In genomic region chr7:107563072-107563760, GRCh38 we compare ENCODE assay signal across 8 cellular contexts. TPM values are rescaled to one million over a fixed set of nuclear protein-coding genes. Genes with fewer than 3 reads are reported as not detected.
DNase-seq lines count a peak whose midpoint lies in the region; ATAC-seq and TF ChIP-seq lines count a peak whose summit lies in the region.

No MANE protein-coding gene starts in this region.

- H3K4me3 Mint-ChIP-seq in IgD-negative memory B cell, result peak overlapping the region; percentile 78 to 97 (median 92)
- peak overlapping the region; percentile 93 for H3K4me3 Mint-ChIP-seq in activated B cell treated with CpG ODN at 0.5 μM for 24 hours

- H3K27me3 Mint-ChIP-seq in IgD-negative memory B cell, result no peaks in the 10 kb centered on the region
- no peaks in the 10 kb centered on the region for H3K27me3 Mint-ChIP-seq in activated B cell treated with CpG ODN at 0.5 μM for 24 hours

- H3K36me3 Mint-ChIP-seq in IgD-negative memory B cell, result peaks cover 9% of the 10 kb centered on the region
- H3K36me3 Mint-ChIP-seq in activated B cell treated with CpG ODN at 0.5 μM for 24 hours (ENCODE audit: low read depth), result peaks cover 10% of the 10 kb centered on the region

- H3K79me2 ChIP-seq in parathyroid adenoma, result peaks cover 8% of the 10 kb centered on the region

- H3K4me1 Mint-ChIP-seq in IgD-negative memory B cell (peaks cover 37 to 42% (median 41%) of the 10 kb centered on the region in 3 donors), activated B cell treated with CpG ODN at 0.5 μM for 24 hours (peaks cover 43% of the 10 kb centered on the region)

- no peak overlapping the region for H3K9ac ChIP-seq in parathyroid adenoma

- POLR2A ChIA-PET in activated B cell treated with CpG ODN at 0.5 μM for 24 hours (lab: Charles Lee), result interaction anchor here (0.5 to 3.0 kb wide), 13 partner anchors 10 to 395 kb away, joined by 3 to 28 read pairs (median 5); partner anchors contain the start of genes BCAP29, CBLL1, DLD and SLC26A4

- H3K27ac Mint-ChIP-seq in IgD-negative memory B cell (peak overlapping the region; percentile 51 to 93 (median 93)), activated B cell treated with CpG ODN at 0.5 μM for 24 hours (peak overlapping the region; percentile 82)

- H3K36me3 ChIP-seq in parathyroid adenoma (ENCODE audit: control insufficient read depth, insufficient read depth, low read length), result no peaks in the 10 kb centered on the region

- peak overlapping the region; percentile 100 for H2AFZ ChIP-seq in parathyroid adenoma

- H3K4me2 ChIP-seq in parathyroid adenoma (ENCODE audit: low read length), result peak overlapping the region; percentile 87

- no peaks in the 10 kb centered on the region for H3K9me3 ChIP-seq in parathyroid adenoma (ENCODE audit: control insufficient read depth, low read length)

- intact Hi-C loops in activated B cell treated with CpG ODN at 0.5 μM for 24 hours (cut with micrococcal nuclease) (loop anchor here (1.0 to 5.0 kb wide), 5 partner anchors 17 to 396 kb away; partner anchors contain the start of genes BCAP29 and HBP1), Right ventricle myocardium superior (cut with DNase I) (loop anchor here (10.0 kb wide), 1 partner anchor 162 kb away; no protein-coding TSS in a partner anchor)

- TF ChIP-seq CTCF in activated B cell treated with CpG ODN at 0.5 μM for 24 hours (IDR thresholded peaks at IDR 0.05), result no peak
- no peak for TF ChIP-seq CTCF in parathyroid adenoma (IDR thresholded peaks at IDR 0.05)

- H3K4me3 ChIP-seq in parathyroid adenoma (ENCODE audit: low read depth, low read length), result peak overlapping the region; percentile 89

- ATAC-seq in GM18499 (IDR thresholded peaks at IDR 0.05; ENCODE audit: insufficient read depth, unreplicated experiment) (peak; percentile 34), GM21786 (IDR thresholded peaks at IDR 0.05; ENCODE audit: unreplicated experiment) (peak; percentile 60), activated B cell treated with CpG ODN at 0.5 μM for 24 hours (ENCODE audit: low read depth) (peak; percentile 54), Right ventricle myocardium superior (ENCODE audit: poor library complexity) (peak; percentile 74)

- H3K9me3 Mint-ChIP-seq in IgD-negative memory B cell (no peaks in the 10 kb centered on the region), activated B cell treated with CpG ODN at 0.5 μM for 24 hours (no peaks in the 10 kb centered on the region)

- peak overlapping the region; percentile 88 for H3K27ac ChIP-seq in parathyroid adenoma

- CTCF ChIA-PET in activated B cell treated with CpG ODN at 0.5 μM for 24 hours (lab: Charles Lee), result interaction anchor here (2.6 kb wide), 1 partner anchor 98 kb away, joined by 10 read pairs; the partner anchor contains the start of gene SLC26A4

- no peaks in the 10 kb centered on the region for H3K27me3 ChIP-seq in parathyroid adenoma (ENCODE audit: control insufficient read depth, insufficient read depth, low read length)

- DNase-seq in activated B cell treated with CpG ODN at 0.5 μM for 24 hours (no peak), Right ventricle myocardium superior (no peak), COLO829 (ENCODE audit: low spot score) (no peak), NCI-H1694 treated with DMSO at 0.1 percent for 48 hours (lab: John Stamatoyannopoulos, UW) (no peak)

- H3K4me1 ChIP-seq in parathyroid adenoma, result peaks cover 5% of the 10 kb centered on the region

RNA-seq across cellular contexts. Expression of gene COG5, which starts 0.5 kb away (rescaled TPM):
- 27.3 TPM for polyA plus RNA-seq in IgD-negative memory B cell
- total RNA-seq in activated B cell treated with CpG ODN at 0.5 μM for 24 hours (40.6 and 47.0 TPM in 2 replicates), Right ventricle myocardium superior (49.2 TPM)

RNA-seq across cellular contexts. Expression of gene DUS4L, which starts 0.6 kb away (rescaled TPM):
- 5.9 TPM for polyA plus RNA-seq in IgD-negative memory B cell
- total RNA-seq in activated B cell treated with CpG ODN at 0.5 μM for 24 hours (11.0 and 14.6 TPM in 2 replicates), Right ventricle myocardium superior (9.4 TPM)

RNA-seq across cellular contexts. Expression of gene BCAP29, which starts 16.8 kb away (rescaled TPM):
- polyA plus RNA-seq in IgD-negative memory B cell, result 43.6 TPM
- total RNA-seq in activated B cell treated with CpG ODN at 0.5 μM for 24 hours (23.9 and 24.9 TPM in 2 replicates), Right ventricle myocardium superior (108 TPM)
